ENCODE assay signal across 26 cellular contexts in the genomic region with DNA sequence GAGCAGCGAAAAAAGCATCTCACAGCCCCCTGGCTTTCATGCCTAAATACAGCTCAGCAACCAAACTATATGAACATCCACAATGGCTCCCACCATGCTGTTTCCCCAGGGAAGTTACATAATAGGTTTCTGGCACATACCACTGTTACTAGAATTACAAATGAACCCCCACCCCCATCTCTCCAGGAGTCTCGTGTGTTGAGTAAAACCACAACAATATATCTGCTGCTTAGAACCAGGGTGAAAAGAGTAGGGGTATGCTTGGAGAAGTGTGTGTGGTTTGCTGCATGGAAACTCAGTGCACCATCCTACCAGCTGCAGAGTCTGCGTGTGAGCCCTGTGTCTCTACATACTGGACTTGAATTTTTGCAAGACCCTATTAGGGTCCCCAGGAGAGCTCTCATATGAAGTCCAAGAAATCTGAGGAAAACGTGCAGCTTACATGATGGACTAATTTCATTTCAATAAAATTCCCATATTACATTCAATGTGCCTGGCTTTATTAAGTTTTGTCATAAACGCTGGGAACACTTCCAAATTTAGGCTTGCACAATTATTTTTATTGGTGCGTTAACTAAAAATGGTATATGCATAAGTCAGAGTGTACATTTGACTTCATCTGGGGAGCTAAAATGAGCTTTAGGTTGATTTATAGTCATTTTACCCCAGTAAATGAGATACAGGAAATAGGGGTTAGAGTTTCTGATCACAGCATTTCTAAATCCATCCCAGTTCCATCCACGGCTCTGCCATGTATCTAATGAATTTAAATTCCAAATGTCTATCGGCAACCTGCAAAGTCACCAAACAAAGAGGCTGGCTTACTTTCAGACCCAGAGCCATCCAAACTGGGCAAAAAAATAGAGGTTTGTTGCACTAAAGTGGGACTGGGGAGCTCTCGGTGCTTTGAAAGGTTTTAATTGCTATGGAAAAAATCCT.
DNase-seq lines count a peak whose midpoint lies in the region; ATAC-seq and TF ChIP-seq lines count a peak whose summit lies in the region.
"Had no signal": no experiment of that assay in that cellular context is flagged by ENCODE, and none has a peak within 500 bp of the region (broad histone marks: within the 10 kb centered on the region; RNA-seq: fewer than 3 reads in every experiment).

No MANE protein-coding gene starts in this region.

- H3K27me3 Mint-ChIP-seq in T-helper 17 cell, result peaks cover 2% of the 10 kb centered on the region
- H3K27me3 Mint-ChIP-seq: activated naive CD8-positive, alpha-beta T cell treated with anti-CD3 and anti-CD28 coated beads for 36 hours had no signal

- no peaks in the 10 kb centered on the region for H3K4me1 Mint-ChIP-seq in T-helper 17 cell
- H3K4me1 Mint-ChIP-seq: activated naive CD8-positive, alpha-beta T cell treated with anti-CD3 and anti-CD28 coated beads for 36 hours; naive B cell had no signal

- H3K4me1 ChIP-seq in sigmoid colon, result peaks cover 0 to 18% (median 9%) of the 10 kb centered on the region in 4 donors
- H3K4me1 ChIP-seq: BLaER1, body of pancreas, lower lobe of right lung, suprapubic skin had no signal

- TF ChIP-seq POLR2A in sigmoid colon (IDR thresholded peaks at IDR 0.05), result no peak

- no peaks in the 10 kb centered on the region for H3K36me3 ChIP-seq in sigmoid colon
- H3K36me3 ChIP-seq: BLaER1, lower lobe of right lung, suprapubic skin had no signal

- H3K27ac ChIP-seq in sigmoid colon, result peak overlapping the region in 1 of 4 donors; percentile 30
- H3K27ac ChIP-seq: 22Rv1, BLaER1, body of pancreas, lower lobe of right lung, suprapubic skin had no signal

- no peak overlapping the region for H3K4me3 ChIP-seq in fibroblast of villous mesenchyme (ENCODE audit: low read depth, low read length)
- H3K4me3 ChIP-seq in sigmoid colon, result peak overlapping the region in 3 of 4 donors; percentile 18 to 35 (median 19)
- H3K4me3 ChIP-seq: BLaER1, body of pancreas, GM12878 had no signal

- no peaks in the 10 kb centered on the region for H3K27me3 ChIP-seq in sigmoid colon
- H3K27me3 ChIP-seq: BLaER1, body of pancreas, suprapubic skin had no signal

- no peaks in the 10 kb centered on the region for H3K9me3 ChIP-seq in T-helper 17 cell (ENCODE audit: control insufficient read depth, low read length, poor library complexity, severe bottlenecking)
- no peaks in the 10 kb centered on the region for H3K9me3 ChIP-seq in sigmoid colon
- H3K9me3 ChIP-seq: BLaER1, body of pancreas, lower lobe of right lung, suprapubic skin had no signal

- ATAC-seq in T-helper 17 cell, result no peak
- ATAC-seq: body of pancreas, GM12878, lower lobe of right lung had no signal

- intact Hi-C loops in sigmoid colon (cut with DNase I), result no loop called here
- intact Hi-C loops in cardiac septum (cut with DNase I), result no loop called here

- no peaks in the 10 kb centered on the region for H3K36me3 Mint-ChIP-seq in T-helper 17 cell (ENCODE audit: low read depth)
- H3K36me3 Mint-ChIP-seq: activated naive CD8-positive, alpha-beta T cell treated with anti-CD3 and anti-CD28 coated beads for 36 hours; naive B cell had no signal

- peak overlapping the region; percentile 36 for H3K4me3 Mint-ChIP-seq in T-helper 17 cell
- H3K4me3 Mint-ChIP-seq: activated naive CD8-positive, alpha-beta T cell treated with anti-CD3 and anti-CD28 coated beads for 36 hours; HFFc6; T-helper 2 cell treated with Interferon-gamma antibody and Interleukin-4, amounts not matched to agents 5 μg/mL and 100 μg/mL, for 36 hours had no signal

- no peak for TF ChIP-seq EP300 in sigmoid colon (IDR thresholded peaks at IDR 0.05)

- DNase-seq in DMS 273 (lab: John Stamatoyannopoulos, UW; ENCODE audit: unreplicated experiment) (peak; percentile 56), DMS 273 treated with DMSO at 0.1 percent for 48 hours (lab: John Stamatoyannopoulos, UW) (no peak), T-helper 17 cell (no peak), fibroblast of villous mesenchyme (ENCODE audit: low read depth) (peak; percentile 18), sigmoid colon (no peak), NCI-H1930 (lab: John Stamatoyannopoulos, UW) (no peak), cardiac septum (ENCODE audit: low spot score) (no peak)
- no peak for DNase-seq in NK-92 treated with Interleukin-12 subunit alpha and Interleukin-12 subunit beta, amount 100 ng/mL, for 24 hours (lab: John Stamatoyannopoulos, UW)
- DNase-seq: activated CD8-positive, alpha-beta memory T cell treated with anti-CD3 and anti-CD28 coated beads for 24 hours; activated naive CD8-positive, alpha-beta T cell treated with anti-CD3 and anti-CD28 coated beads for 36 hours; body of pancreas; erythroblast; GDM1; HFFc6; lower lobe of right lung; naive B cell; NCI-H1417 treated with DMSO at 0.1 percent for 48 hours; NCI-H526; OCI-M1; SIG-M5; small intestine had no signal

- TF ChIP-seq CTCF in fibroblast of villous mesenchyme (IDR thresholded peaks at IDR 0.05; ENCODE audit: insufficient read depth, low read depth, low read length) (no peak), sigmoid colon (IDR thresholded peaks at IDR 0.05) (no peak)

- no peak overlapping the region for H3K27ac Mint-ChIP-seq in T-helper 17 cell
- H3K27ac Mint-ChIP-seq: activated naive CD8-positive, alpha-beta T cell treated with anti-CD3 and anti-CD28 coated beads for 36 hours; HFFc6; naive B cell; T-helper 2 cell treated with Interferon-gamma antibody and Interleukin-4, amounts not matched to agents 5 μg/mL and 100 μg/mL, for 36 hours had no signal

- WGBS in sigmoid colon, 2 donors, result 66 to 70% methylated on average over 9 of the region's 9 CpGs

Comparison
In these comparisons a context has a peak if more than half of its experiments do, and no peak if none do; other contexts are left out.
1. DNase-seq: peak in DMS 273 (single experiment) and fibroblast of villous mesenchyme (single experiment); none in DMS 273 treated with DMSO at 0.1 percent for 48 hours (single experiment), T-helper 17 cell (0 of 3), sigmoid colon (single experiment), NCI-H1930 (0 of 2), NK-92 treated with Interleukin-12 subunit alpha and Interleukin-12 subunit beta, amount 100 ng/mL, for 24 hours (single experiment) and cardiac septum (single experiment).